In genomic region chr2:180411631-180412030, GRCh38 we compare ENCODE assay signal across 14 cellular contexts.
DNase-seq lines count a peak whose midpoint lies in the region; ATAC-seq and TF ChIP-seq lines count a peak whose summit lies in the region.
"Had no signal": no experiment of that assay in that cellular context is flagged by ENCODE, and none has a peak within 500 bp of the region (broad histone marks: within the 10 kb centered on the region; RNA-seq: fewer than 3 reads in every experiment).

No MANE protein-coding gene starts in this region.

- no peak overlapping the region for H3K27ac ChIP-seq in CD4-positive, alpha-beta T cell (ENCODE audit: low read depth, low read length)
- H3K27ac ChIP-seq: SJSA1, suprapubic skin had no signal

- no peak for TF ChIP-seq CTCF in progenitor cell of endocrine pancreas (IDR thresholded peaks at IDR 0.05; ENCODE audit: unreplicated experiment)
- no peak for TF ChIP-seq CTCF in CD4-positive, alpha-beta T cell (IDR thresholded peaks at IDR 0.05)

- POLR2A ChIA-PET in CD4-positive, alpha-beta T cell (lab: Charles Lee): no interaction called here

- CTCF ChIA-PET in CD4-positive, alpha-beta T cell (lab: Charles Lee): no interaction called here

- no peaks in the 10 kb centered on the region for H3K9me3 ChIP-seq in CD4-positive, alpha-beta T cell (ENCODE audit: control insufficient read depth, low read length)
- H3K9me3 ChIP-seq: SJSA1, suprapubic skin had no signal

- H3K4me1 Mint-ChIP-seq in progenitor cell of endocrine pancreas (ENCODE audit: low read depth): peaks cover 15% of the 10 kb centered on the region
- no peaks in the 10 kb centered on the region for H3K4me1 Mint-ChIP-seq in CD4-positive, alpha-beta T cell (ENCODE audit: low read depth)

- peaks cover under 1% of the 10 kb centered on the region for H3K27me3 Mint-ChIP-seq in progenitor cell of endocrine pancreas
- no peaks in the 10 kb centered on the region for H3K27me3 Mint-ChIP-seq in CD4-positive, alpha-beta T cell

- H3K27ac Mint-ChIP-seq in progenitor cell of endocrine pancreas: peak overlapping the region; percentile 31
- H3K27ac Mint-ChIP-seq in CD4-positive, alpha-beta T cell: no peak overlapping the region
- H3K27ac Mint-ChIP-seq: CD8-positive, alpha-beta T cell had no signal

- no peaks in the 10 kb centered on the region for H3K27me3 ChIP-seq in CD4-positive, alpha-beta T cell (ENCODE audit: control insufficient read depth, insufficient read depth, low read length)
- H3K27me3 ChIP-seq: SJSA1, suprapubic skin had no signal

- H3K9me3 Mint-ChIP-seq in progenitor cell of endocrine pancreas (ENCODE audit: low read depth): no peaks in the 10 kb centered on the region
- no peaks in the 10 kb centered on the region for H3K9me3 Mint-ChIP-seq in CD4-positive, alpha-beta T cell
- H3K9me3 Mint-ChIP-seq: CD8-positive, alpha-beta T cell had no signal

- peak; percentile 90 for ATAC-seq in GM19043 (IDR thresholded peaks at IDR 0.05; ENCODE audit: low read depth, unreplicated experiment)
- ATAC-seq in HG03064 (IDR thresholded peaks at IDR 0.05; ENCODE audit: low read depth, unreplicated experiment): peak; percentile 59
- no peak for ATAC-seq in CD4-positive, alpha-beta T cell (ENCODE audit: poor library complexity)
- ATAC-seq: CD8-positive, alpha-beta T cell had no signal

- H3K36me3 Mint-ChIP-seq in progenitor cell of endocrine pancreas (ENCODE audit: insufficient read depth): no peaks in the 10 kb centered on the region
- H3K36me3 Mint-ChIP-seq in CD4-positive, alpha-beta T cell (ENCODE audit: low read depth): no peaks in the 10 kb centered on the region
- H3K36me3 Mint-ChIP-seq: CD8-positive, alpha-beta T cell had no signal

- H3K4me3 Mint-ChIP-seq in progenitor cell of endocrine pancreas (ENCODE audit: low read depth): no peak overlapping the region
- H3K4me3 Mint-ChIP-seq in CD4-positive, alpha-beta T cell: no peak overlapping the region
- H3K4me3 Mint-ChIP-seq: CD8-positive, alpha-beta T cell had no signal

- in situ Hi-C loops in SK-MEL-5 (cut with HindIII; ENCODE audit: low pct_unique_long_range_greater_than_20kb, low sequenced_read_pairs): no loop called here

- intact Hi-C loops in CD4-positive, alpha-beta T cell (cut with DNase I, micrococcal nuclease): no loop called here
- intact Hi-C loops in head of caudate nucleus (cut with DNase I): no loop called here

- DNase-seq in SK-MEL-5 (ENCODE audit: low read depth, low spot score) (peak; percentile 78), progenitor cell of endocrine pancreas (ENCODE audit: low spot score, unreplicated experiment) (no peak), NCI-H1105 treated with DMSO at 0.1 percent for 48 hours (lab: John Stamatoyannopoulos, UW) (no peak), head of caudate nucleus (no peak)
- DNase-seq in CD4-positive, alpha-beta T cell: no peak
- DNase-seq: amniotic stem cell; CD8-positive, alpha-beta T cell; HCEC 1CT; islet precursor cell; NCI-H69 had no signal
